6 cellular contexts compared by ENCODE assay signal in the genomic region with DNA sequence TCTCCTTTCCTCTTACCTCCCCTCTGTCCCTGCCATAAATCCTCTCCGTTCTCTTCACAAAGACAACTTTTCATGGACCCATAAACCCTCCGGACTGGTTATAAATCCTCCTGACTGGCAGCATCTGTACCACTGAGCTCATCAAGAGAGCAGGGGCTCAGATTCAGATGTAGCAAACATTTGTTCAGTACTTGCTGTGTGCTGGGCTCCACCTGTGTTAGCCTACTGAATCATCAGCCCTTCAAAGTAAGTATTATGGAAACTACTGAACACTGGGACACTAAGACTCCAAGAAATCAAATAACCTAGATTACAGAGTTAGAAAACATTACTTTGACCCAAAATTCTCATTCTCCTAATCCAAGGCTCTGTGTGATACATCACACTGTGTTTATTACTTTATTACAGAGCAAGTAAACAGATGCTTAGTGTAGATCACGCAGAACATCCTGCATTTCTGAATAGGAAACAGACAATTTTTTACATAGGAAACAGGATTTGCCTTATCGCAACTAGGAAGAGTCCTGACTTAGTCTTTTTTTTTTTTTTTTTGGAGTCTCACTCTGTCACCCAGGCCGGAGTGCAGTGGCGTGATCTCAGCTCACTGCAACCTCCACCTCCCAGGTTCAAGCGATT.
"Had no signal": no experiment of that assay in that cellular context is flagged by ENCODE, and none has a peak within 500 bp of the region (broad histone marks: within the 10 kb centered on the region; RNA-seq: fewer than 3 reads in every experiment).

No MANE protein-coding gene starts in this region.

- H3K4me2 ChIP-seq: GM23338 had no signal

- H3K4me3 ChIP-seq: GM23338, K562 had no signal

- H3K27ac Mint-ChIP-seq: GM23338, H9 had no signal

- DNase-seq: H9, KG1 had no signal

- H3K4me3 Mint-ChIP-seq: GM23338, H9 had no signal

- H3K27ac ChIP-seq: HL-60 had no signal

- ATAC-seq: GM23338, K562 had no signal

- FAIRE-seq: H1, K562 had no signal
